ENCODE assay signal across 15 cellular contexts in genomic region chrX:38055170-38055847, GRCh38. TPM values are rescaled to one million over a fixed set of nuclear protein-coding genes. Genes with fewer than 3 reads are reported as not detected.
DNase-seq lines count a peak whose midpoint lies in the region; ATAC-seq, FAIRE-seq and TF ChIP-seq lines count a peak whose summit lies in the region.
"Had no signal": no experiment of that assay in that cellular context is flagged by ENCODE, and none has a peak within 500 bp of the region (broad histone marks: within the 10 kb centered on the region; RNA-seq: fewer than 3 reads in every experiment).

No MANE protein-coding gene starts in this region.

- TF ChIP-seq POLR2A in right lobe of liver (IDR thresholded peaks at IDR 0.05) (no peak), HepG2 (IDR thresholded peaks at IDR 0.05; ENCODE audit: insufficient read depth in 1 of 2, low read depth in 2 of 2, low read length in 2 of 2) (no peak)

- ATAC-seq in right lobe of liver (peak; percentile 33 to 63 (median 50)), HepG2 (no peak), HG02623 (IDR thresholded peaks at IDR 0.05; ENCODE audit: unreplicated experiment) (no peak), psoas muscle (no peak)

- H3K4me3 ChIP-seq in right lobe of liver (no peak overlapping the region), HepG2 (replicated peaks in 1 of 3; ENCODE audit: insufficient read depth in 1 of 3, low read depth in 2 of 3, low read length in 3 of 3) (no peak overlapping the region), psoas muscle (no peak overlapping the region)
- H3K4me3 ChIP-seq: Peyer's patch had no signal

- H3K9me3 ChIP-seq in right lobe of liver (no peaks in the 10 kb centered on the region), HepG2 (ENCODE audit: low read length) (no peaks in the 10 kb centered on the region), psoas muscle (no peaks in the 10 kb centered on the region)
- H3K9me3 ChIP-seq: Peyer's patch had no signal

- H3K4me2 ChIP-seq in HepG2 (ENCODE audit: low read depth, low read length), result no peak overlapping the region

- TF ChIP-seq RAD21 in HepG2 (CRISPR knock-in tag; IDR thresholded peaks at IDR 0.05), result no peak

- CTCF ChIA-PET in HepG2 (lab: Yijun Ruan, JAX; ENCODE audit: low intra/inter-chr PET ratio, low total read pairs), result no interaction called here

- no TSS peak for BruUV-seq in HepG2 (replicated peaks; lab: Mats Ljungman, UMichigan)

- H3K36me3 ChIP-seq in right lobe of liver, result no peaks in the 10 kb centered on the region
- no peaks in the 10 kb centered on the region for H3K36me3 ChIP-seq in HepG2 (replicated peaks in 1 of 2; ENCODE audit: control insufficient read depth in 1 of 2, insufficient read depth in 2 of 2, low read length in 2 of 2)
- no peaks in the 10 kb centered on the region for H3K36me3 ChIP-seq in psoas muscle (ENCODE audit: insufficient read depth in 1 of 2, low read depth in 1 of 2)
- H3K36me3 ChIP-seq: Peyer's patch had no signal

- POLR2A ChIA-PET in HepG2 (lab: Yijun Ruan, JAX), result no interaction called here

- H2AFZ ChIP-seq in HepG2 (ENCODE audit: low read length), result no peak overlapping the region
- H2AFZ ChIP-seq: parathyroid adenoma had no signal

- H3K9ac ChIP-seq in HepG2 (ENCODE audit: insufficient read depth, low read depth, low read length), result no peak overlapping the region
- H3K9ac ChIP-seq: parathyroid adenoma had no signal

- H3K27me3 ChIP-seq in right lobe of liver (peaks cover 0 to 4% of the 10 kb centered on the region in 2 donors), HepG2 (ENCODE audit: control insufficient read depth in 1 of 2, insufficient read depth in 2 of 2, low read length in 2 of 2) (no peaks in the 10 kb centered on the region), psoas muscle (ENCODE audit: insufficient read depth in 3 of 3, low read length in 2 of 3) (peaks cover 0 to 5% (median 0%) of the 10 kb centered on the region in 3 donors)
- H3K27me3 ChIP-seq: Peyer's patch had no signal

- WGBS in right lobe of liver (ENCODE audit: insufficient coverage, low coverage, low lambda C conversion rate, missing lambda C conversion rate), result 47% methylated on average over 4 of the region's 4 CpGs
- 41% methylated on average over 4 of the region's 4 CpGs for WGBS in HepG2 (ENCODE audit: low lambda C conversion rate)
- WGBS in psoas muscle, 3 donors, result 43 to 50% (median 47%) methylated on average over 4 of the region's 4 CpGs

- no peak for FAIRE-seq in HepG2 (lab: Jason Lieb, UNC)

- in situ Hi-C loops in HepG2 (cut with HindIII; ENCODE audit: extremely low pct_ligation_motif_present, low pct_unique_long_range_greater_than_20kb), result no loop called here

- no peaks in the 10 kb centered on the region for H3K79me2 ChIP-seq in HepG2 (ENCODE audit: insufficient read depth, low read length)
- H3K79me2 ChIP-seq: parathyroid adenoma had no signal

- H4K20me1 ChIP-seq in HepG2 (ENCODE audit: insufficient read depth, low read length), result no peaks in the 10 kb centered on the region

- TF ChIP-seq CTCF in right lobe of liver (IDR thresholded peaks at IDR 0.05) (no peak), HepG2 (CRISPR knock-in tag; IDR thresholded peaks at IDR 0.05) (no peak), psoas muscle (IDR thresholded peaks at IDR 0.05) (no peak)

- no peak overlapping the region for H3K27ac ChIP-seq in right lobe of liver
- H3K27ac ChIP-seq in HepG2 (ENCODE audit: extremely low read length, insufficient read depth, low read length), result no peak overlapping the region
- no peak overlapping the region for H3K27ac ChIP-seq in psoas muscle
- H3K27ac ChIP-seq: parathyroid adenoma, Peyer's patch had no signal

- DNase-seq in right lobe of liver, result no peak
- DNase-seq in HepG2 (ENCODE audit: low spot score), result no peak
- peak; percentile 77 for DNase-seq in astrocyte of the hippocampus (ENCODE audit: low read depth, low spot score)
- peak; percentile 58 for DNase-seq in iris pigment epithelial cell (ENCODE audit: low read depth)
- DNase-seq in psoas muscle, result no peak
- DNase-seq in activated T-cell treated with anti-CD3 and anti-CD28 coated beads, Interleukin-2, amount 50 U/mL, for 48 hours, result no peak
- no peak for DNase-seq in GF-D8 (lab: John Stamatoyannopoulos, UW)
- DNase-seq: activated CD4-positive, CD25-positive, alpha-beta regulatory T cell; activated naive CD4-positive, alpha-beta T cell treated with anti-CD3 and anti-CD28 coated beads for 36 hours; islet precursor cell; NCI-H1694; Peyer's patch had no signal

- intact Hi-C loops in right lobe of liver (cut with DNase I), result no loop called here
- intact Hi-C loops in HepG2 (cut with micrococcal nuclease; ENCODE audit: unreplicated experiment), result no loop called here
- intact Hi-C loops in psoas muscle (cut with DNase I), result no loop called here

- no peak for TF ChIP-seq EP300 in HepG2 (IDR thresholded peaks at IDR 0.05; ENCODE audit: low read depth in 2 of 2, low read length in 2 of 2)
- TF ChIP-seq EP300 in HepG2 (CRISPR knock-in tag; IDR thresholded peaks at IDR 0.05; ENCODE audit: borderline replicate concordance), result no peak

- H3K4me1 ChIP-seq in right lobe of liver, result no peaks in the 10 kb centered on the region
- no peaks in the 10 kb centered on the region for H3K4me1 ChIP-seq in HepG2 (ENCODE audit: insufficient read depth, low read length)
- H3K4me1 ChIP-seq in psoas muscle, result no peaks in the 10 kb centered on the region
- H3K4me1 ChIP-seq: parathyroid adenoma, Peyer's patch had no signal

TF ChIP-seq in HepG2, 621 proteins besides CTCF, POLR2A, EP300 and RAD21 (continues in another document):
- no peak for TF ChIP-seq ATF6 (CRISPR knock-in tag; conservative IDR thresholded peaks at IDR 0.05)

RNA-seq across cellular contexts. Expression of gene SYTL5, which starts 49.0 kb away (rescaled TPM):
- 1 to 10 TPM; 1.1 to 2.9 (median 2.4) TPM for total RNA-seq in right lobe of liver
- total RNA-seq in HepG2 (2016; rRNA removed; fragmentation: Illumina TruSeq; extraction: Trizol), result not detected in 2 replicates
- not detected in 2 replicates for total RNA-seq in HepG2 (2016; cell fraction: cytosol; rRNA removed; fragmentation: Illumina TruSeq; extraction: Trizol; ENCODE audit: low read depth)
- not detected in 2 replicates for total RNA-seq in HepG2 (2016; cell fraction: insoluble cytoplasmic fraction; rRNA removed; fragmentation: Illumina TruSeq; extraction: Trizol)
- not detected in 2 replicates for total RNA-seq in HepG2 (2016; cell fraction: membrane; rRNA removed; fragmentation: Illumina TruSeq; extraction: Trizol)
- total RNA-seq in HepG2 (2016; cell fraction: nucleus; rRNA removed; fragmentation: Illumina TruSeq; extraction: Trizol), result not detected in 2 replicates
- 0.01 TPM in 1 of 2 replicates, not detected in the other for polyA plus RNA-seq in HepG2 (2011; rRNA removed)
- not detected in 2 replicates for polyA plus RNA-seq in HepG2 (2011; cell fraction: cytosol; rRNA removed)
- polyA plus RNA-seq in HepG2 (2011; cell fraction: nucleus; rRNA removed), result not detected in 2 replicates
- not detected in 2 replicates for polyA plus RNA-seq in HepG2 (2012)
- not detected in 2 replicates for polyA plus RNA-seq in HepG2 (2016; cell fraction: cytosol; fragmentation: Illumina TruSeq; extraction: Trizol; ENCODE audit: low read depth)
- polyA plus RNA-seq in HepG2 (2016; cell fraction: insoluble cytoplasmic fraction; fragmentation: Illumina TruSeq; extraction: Trizol; ENCODE audit: low read depth), result not detected in 2 replicates
- not detected in 2 replicates for polyA plus RNA-seq in HepG2 (2016; cell fraction: membrane; fragmentation: Illumina TruSeq; extraction: Trizol; ENCODE audit: low read depth)
- not detected in 2 replicates for polyA plus RNA-seq in HepG2 (2016; cell fraction: nucleus; fragmentation: Illumina TruSeq; extraction: Trizol; ENCODE audit: insufficient read depth, low read depth)
- polyA minus RNA-seq in HepG2 (2011; rRNA and poly(A)+ RNA removed; ENCODE audit: low replicate concordance), result 0.07 TPM in 1 of 2 replicates, not detected in the other
- not detected in 2 replicates for polyA minus RNA-seq in HepG2 (2011; cell fraction: cytosol; rRNA and poly(A)+ RNA removed)
- not detected in 2 replicates for polyA minus RNA-seq in HepG2 (2011; cell fraction: nucleus; rRNA and poly(A)+ RNA removed)
- not detected for total RNA-seq in psoas muscle
- polyA plus RNA-seq in psoas muscle, result under 1 TPM in 1 of 3 donors, not detected in 2; 0.01 TPM
- total RNA-seq: activated naive CD4-positive, alpha-beta T cell treated with anti-CD3 and anti-CD28 coated beads for 36 hours; G401 had no signal

Comparison
In these comparisons a context has a peak if more than half of its experiments do, and no peak if none do; other contexts are left out.
1. ATAC-seq: peak in right lobe of liver (4 of 4); none in HepG2 (single experiment), HG02623 (single experiment) and psoas muscle (0 of 4).
2. DNase-seq: peak in astrocyte of the hippocampus (single experiment) and iris pigment epithelial cell (single experiment); none in right lobe of liver (0 of 3), HepG2 (single experiment), psoas muscle (0 of 2), activated T-cell treated with anti-CD3 and anti-CD28 coated beads, Interleukin-2, amount 50 U/mL, for 48 hours (0 of 2) and GF-D8 (single experiment).